ENCODE assay signal across 1 cellular context in the genomic region with DNA sequence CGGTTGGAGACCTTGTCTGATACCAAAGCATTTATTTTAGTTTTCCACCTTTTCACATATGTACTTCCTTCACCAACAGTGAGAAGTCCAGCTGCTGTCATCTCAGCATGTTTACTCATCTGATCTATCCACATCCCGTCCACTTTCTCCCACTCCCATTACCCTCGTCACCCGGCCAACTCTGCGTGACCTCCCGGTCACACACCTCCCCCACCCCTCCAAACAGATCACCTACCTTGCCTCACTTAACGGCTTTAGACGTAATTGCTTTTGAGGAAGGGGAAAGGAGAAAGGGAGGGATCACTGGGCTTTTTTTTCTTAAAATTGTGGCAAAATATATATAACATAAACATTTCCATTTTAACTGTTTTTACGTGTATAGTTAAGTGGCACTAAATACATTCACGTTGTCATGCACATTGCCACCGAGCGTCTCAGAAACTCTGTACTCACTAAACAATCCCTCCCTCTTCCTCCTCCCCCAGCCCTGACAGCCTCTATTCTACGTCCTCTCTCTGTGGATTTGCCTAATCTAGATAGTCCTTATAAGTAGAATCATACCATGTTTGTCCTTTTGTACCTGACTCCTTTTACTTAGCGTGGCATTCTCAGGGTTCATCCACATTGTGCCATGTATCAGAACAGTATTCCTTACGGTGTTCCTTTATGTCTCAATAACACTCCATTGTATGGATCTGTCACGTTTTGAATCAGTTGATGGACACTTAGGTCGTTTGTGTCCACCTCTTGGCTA.
TF ChIP-seq lines count a peak whose summit lies in the region.

No MANE protein-coding gene starts in this region.

TF ChIP-seq in K562, 482 proteins besides CTCF, POLR2A, EP300 and RAD21 (continued from another document and continues in another):
- TF ChIP-seq, protein P1, sequence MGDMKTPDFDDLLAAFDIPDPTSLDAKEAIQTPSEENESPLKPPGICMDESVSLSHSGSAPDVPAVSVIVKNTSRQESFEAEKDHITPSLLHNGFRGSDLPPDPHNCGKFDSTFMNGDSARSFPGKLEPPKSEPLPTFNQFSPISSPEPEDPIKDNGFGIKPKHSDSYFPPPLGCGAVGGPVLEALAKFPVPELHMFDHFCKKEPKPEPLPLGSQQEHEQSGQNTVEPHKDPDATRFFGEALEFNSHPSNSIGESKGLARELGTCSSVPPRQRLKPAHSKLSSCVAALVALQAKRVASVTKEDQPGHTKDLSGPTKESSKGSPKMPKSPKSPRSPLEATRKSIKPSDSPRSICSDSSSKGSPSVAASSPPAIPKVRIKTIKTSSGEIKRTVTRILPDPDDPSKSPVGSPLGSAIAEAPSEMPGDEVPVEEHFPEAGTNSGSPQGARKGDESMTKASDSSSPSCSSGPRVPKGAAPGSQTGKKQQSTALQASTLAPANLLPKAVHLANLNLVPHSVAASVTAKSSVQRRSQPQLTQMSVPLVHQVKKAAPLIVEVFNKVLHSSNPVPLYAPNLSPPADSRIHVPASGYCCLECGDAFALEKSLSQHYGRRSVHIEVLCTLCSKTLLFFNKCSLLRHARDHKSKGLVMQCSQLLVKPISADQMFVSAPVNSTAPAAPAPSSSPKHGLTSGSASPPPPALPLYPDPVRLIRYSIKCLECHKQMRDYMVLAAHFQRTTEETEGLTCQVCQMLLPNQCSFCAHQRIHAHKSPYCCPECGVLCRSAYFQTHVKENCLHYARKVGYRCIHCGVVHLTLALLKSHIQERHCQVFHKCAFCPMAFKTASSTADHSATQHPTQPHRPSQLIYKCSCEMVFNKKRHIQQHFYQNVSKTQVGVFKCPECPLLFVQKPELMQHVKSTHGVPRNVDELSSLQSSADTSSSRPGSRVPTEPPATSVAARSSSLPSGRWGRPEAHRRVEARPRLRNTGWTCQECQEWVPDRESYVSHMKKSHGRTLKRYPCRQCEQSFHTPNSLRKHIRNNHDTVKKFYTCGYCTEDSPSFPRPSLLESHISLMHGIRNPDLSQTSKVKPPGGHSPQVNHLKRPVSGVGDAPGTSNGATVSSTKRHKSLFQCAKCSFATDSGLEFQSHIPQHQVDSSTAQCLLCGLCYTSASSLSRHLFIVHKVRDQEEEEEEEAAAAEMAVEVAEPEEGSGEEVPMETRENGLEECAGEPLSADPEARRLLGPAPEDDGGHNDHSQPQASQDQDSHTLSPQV (IDR thresholded peaks at IDR 0.05), result 0 out of 2 replicates have a peak, but pooled peaks have one; percentile 50
- no peak for TF ChIP-seq ZZZ3 (IDR thresholded peaks at IDR 0.05)
- 0 out of 2 replicates have a peak, but pooled peaks have one; percentile 54 for TF ChIP-seq ZNF197 (CRISPR knock-in tag; IDR thresholded peaks at IDR 0.05; ENCODE audit: low read depth)
- TF ChIP-seq KAT2B (IDR thresholded peaks at IDR 0.05; ENCODE audit: low read depth, low read length), result no peak
- no peak for TF ChIP-seq ZNF224 (CRISPR knock-in tag; IDR thresholded peaks at IDR 0.05)
- TF ChIP-seq FOXK1 (CRISPR knock-in tag; IDR thresholded peaks at IDR 0.05; ENCODE audit: borderline replicate concordance), result no peak
- TF ChIP-seq ZNF764 (CRISPR knock-in tag; IDR thresholded peaks at IDR 0.05; ENCODE audit: low read depth), result no peak
- TF ChIP-seq, protein P2, sequence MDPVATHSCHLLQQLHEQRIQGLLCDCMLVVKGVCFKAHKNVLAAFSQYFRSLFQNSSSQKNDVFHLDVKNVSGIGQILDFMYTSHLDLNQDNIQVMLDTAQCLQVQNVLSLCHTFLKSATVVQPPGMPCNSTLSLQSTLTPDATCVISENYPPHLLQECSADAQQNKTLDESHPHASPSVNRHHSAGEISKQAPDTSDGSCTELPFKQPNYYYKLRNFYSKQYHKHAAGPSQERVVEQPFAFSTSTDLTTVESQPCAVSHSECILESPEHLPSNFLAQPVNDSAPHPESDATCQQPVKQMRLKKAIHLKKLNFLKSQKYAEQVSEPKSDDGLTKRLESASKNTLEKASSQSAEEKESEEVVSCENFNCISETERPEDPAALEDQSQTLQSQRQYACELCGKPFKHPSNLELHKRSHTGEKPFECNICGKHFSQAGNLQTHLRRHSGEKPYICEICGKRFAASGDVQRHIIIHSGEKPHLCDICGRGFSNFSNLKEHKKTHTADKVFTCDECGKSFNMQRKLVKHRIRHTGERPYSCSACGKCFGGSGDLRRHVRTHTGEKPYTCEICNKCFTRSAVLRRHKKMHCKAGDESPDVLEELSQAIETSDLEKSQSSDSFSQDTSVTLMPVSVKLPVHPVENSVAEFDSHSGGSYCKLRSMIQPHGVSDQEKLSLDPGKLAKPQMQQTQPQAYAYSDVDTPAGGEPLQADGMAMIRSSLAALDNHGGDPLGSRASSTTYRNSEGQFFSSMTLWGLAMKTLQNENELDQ (CRISPR knock-in tag; IDR thresholded peaks at IDR 0.05; ENCODE audit: borderline replicate concordance), result no peak
- TF ChIP-seq PRMT5 (CRISPR knock-in tag; IDR thresholded peaks at IDR 0.05), result no peak
- TF ChIP-seq C11orf30 (IDR thresholded peaks at IDR 0.05; ENCODE audit: low read depth), result peak; percentile 13; the same call in 1 of the 2 replicates
- no peak for TF ChIP-seq ZFP1 (CRISPR knock-in tag; IDR thresholded peaks at IDR 0.05)
- TF ChIP-seq, protein P3, sequence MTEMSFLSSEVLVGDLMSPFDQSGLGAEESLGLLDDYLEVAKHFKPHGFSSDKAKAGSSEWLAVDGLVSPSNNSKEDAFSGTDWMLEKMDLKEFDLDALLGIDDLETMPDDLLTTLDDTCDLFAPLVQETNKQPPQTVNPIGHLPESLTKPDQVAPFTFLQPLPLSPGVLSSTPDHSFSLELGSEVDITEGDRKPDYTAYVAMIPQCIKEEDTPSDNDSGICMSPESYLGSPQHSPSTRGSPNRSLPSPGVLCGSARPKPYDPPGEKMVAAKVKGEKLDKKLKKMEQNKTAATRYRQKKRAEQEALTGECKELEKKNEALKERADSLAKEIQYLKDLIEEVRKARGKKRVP (CRISPR knock-in tag; IDR thresholded peaks at IDR 0.05), result no peak
- TF ChIP-seq, protein P4, sequence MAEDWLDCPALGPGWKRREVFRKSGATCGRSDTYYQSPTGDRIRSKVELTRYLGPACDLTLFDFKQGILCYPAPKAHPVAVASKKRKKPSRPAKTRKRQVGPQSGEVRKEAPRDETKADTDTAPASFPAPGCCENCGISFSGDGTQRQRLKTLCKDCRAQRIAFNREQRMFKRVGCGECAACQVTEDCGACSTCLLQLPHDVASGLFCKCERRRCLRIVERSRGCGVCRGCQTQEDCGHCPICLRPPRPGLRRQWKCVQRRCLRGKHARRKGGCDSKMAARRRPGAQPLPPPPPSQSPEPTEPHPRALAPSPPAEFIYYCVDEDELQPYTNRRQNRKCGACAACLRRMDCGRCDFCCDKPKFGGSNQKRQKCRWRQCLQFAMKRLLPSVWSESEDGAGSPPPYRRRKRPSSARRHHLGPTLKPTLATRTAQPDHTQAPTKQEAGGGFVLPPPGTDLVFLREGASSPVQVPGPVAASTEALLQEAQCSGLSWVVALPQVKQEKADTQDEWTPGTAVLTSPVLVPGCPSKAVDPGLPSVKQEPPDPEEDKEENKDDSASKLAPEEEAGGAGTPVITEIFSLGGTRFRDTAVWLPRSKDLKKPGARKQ (CRISPR knock-in tag; IDR thresholded peaks at IDR 0.05), result peak; percentile 75; the same call in 1 of the 2 replicates
- TF ChIP-seq MTA1 (IDR thresholded peaks at IDR 0.05; ENCODE audit: borderline replicate concordance), result 0 out of 2 replicates have a peak, but pooled peaks have one; percentile 25
- TF ChIP-seq, protein P5, sequence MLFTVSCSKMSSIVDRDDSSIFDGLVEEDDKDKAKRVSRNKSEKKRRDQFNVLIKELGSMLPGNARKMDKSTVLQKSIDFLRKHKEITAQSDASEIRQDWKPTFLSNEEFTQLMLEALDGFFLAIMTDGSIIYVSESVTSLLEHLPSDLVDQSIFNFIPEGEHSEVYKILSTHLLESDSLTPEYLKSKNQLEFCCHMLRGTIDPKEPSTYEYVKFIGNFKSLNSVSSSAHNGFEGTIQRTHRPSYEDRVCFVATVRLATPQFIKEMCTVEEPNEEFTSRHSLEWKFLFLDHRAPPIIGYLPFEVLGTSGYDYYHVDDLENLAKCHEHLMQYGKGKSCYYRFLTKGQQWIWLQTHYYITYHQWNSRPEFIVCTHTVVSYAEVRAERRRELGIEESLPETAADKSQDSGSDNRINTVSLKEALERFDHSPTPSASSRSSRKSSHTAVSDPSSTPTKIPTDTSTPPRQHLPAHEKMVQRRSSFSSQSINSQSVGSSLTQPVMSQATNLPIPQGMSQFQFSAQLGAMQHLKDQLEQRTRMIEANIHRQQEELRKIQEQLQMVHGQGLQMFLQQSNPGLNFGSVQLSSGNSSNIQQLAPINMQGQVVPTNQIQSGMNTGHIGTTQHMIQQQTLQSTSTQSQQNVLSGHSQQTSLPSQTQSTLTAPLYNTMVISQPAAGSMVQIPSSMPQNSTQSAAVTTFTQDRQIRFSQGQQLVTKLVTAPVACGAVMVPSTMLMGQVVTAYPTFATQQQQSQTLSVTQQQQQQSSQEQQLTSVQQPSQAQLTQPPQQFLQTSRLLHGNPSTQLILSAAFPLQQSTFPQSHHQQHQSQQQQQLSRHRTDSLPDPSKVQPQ (CRISPR knock-in tag; IDR thresholded peaks at IDR 0.05; ENCODE audit: borderline replicate concordance), result no peak
- no peak for TF ChIP-seq DNMT1 (IDR thresholded peaks at IDR 0.05)
- TF ChIP-seq, protein P6, sequence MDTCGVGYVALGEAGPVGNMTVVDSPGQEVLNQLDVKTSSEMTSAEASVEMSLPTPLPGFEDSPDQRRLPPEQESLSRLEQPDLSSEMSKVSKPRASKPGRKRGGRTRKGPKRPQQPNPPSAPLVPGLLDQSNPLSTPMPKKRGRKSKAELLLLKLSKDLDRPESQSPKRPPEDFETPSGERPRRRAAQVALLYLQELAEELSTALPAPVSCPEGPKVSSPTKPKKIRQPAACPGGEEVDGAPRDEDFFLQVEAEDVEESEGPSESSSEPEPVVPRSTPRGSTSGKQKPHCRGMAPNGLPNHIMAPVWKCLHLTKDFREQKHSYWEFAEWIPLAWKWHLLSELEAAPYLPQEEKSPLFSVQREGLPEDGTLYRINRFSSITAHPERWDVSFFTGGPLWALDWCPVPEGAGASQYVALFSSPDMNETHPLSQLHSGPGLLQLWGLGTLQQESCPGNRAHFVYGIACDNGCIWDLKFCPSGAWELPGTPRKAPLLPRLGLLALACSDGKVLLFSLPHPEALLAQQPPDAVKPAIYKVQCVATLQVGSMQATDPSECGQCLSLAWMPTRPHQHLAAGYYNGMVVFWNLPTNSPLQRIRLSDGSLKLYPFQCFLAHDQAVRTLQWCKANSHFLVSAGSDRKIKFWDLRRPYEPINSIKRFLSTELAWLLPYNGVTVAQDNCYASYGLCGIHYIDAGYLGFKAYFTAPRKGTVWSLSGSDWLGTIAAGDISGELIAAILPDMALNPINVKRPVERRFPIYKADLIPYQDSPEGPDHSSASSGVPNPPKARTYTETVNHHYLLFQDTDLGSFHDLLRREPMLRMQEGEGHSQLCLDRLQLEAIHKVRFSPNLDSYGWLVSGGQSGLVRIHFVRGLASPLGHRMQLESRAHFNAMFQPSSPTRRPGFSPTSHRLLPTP (IDR thresholded peaks at IDR 0.05; ENCODE audit: borderline replicate concordance, extremely low read depth, insufficient read length), result no peak
- no peak for TF ChIP-seq SIX5 (IDR thresholded peaks at IDR 0.05; ENCODE audit: borderline replicate concordance in 1 of 2, insufficient read depth in 1 of 2, low read depth in 1 of 2, low read length in 2 of 2)
- 0 out of 2 replicates have a peak, but pooled peaks have one; percentile 18 for TF ChIP-seq FOSL1 (tag; conservative IDR thresholded peaks at IDR 0.05)
- no peak for TF ChIP-seq PPARD (CRISPR knock-in tag; IDR thresholded peaks at IDR 0.05)
- TF ChIP-seq FOXA3 (CRISPR knock-in tag; conservative IDR thresholded peaks at IDR 0.05 in 1 of 2, IDR thresholded peaks at IDR 0.05 in 1 of 2), result peak; percentile 54 to 63; a peak in 2 of 4 replicates
- no peak; the same call in 1 of the 2 replicates for TF ChIP-seq JUN (IDR thresholded peaks at IDR 0.05; ENCODE audit: borderline replicate concordance, low read depth, low read length)
- no peak for TF ChIP-seq JUN (CRISPR knock-in tag; IDR thresholded peaks at IDR 0.05; ENCODE audit: borderline replicate concordance)
- no peak for TF ChIP-seq ZNF668 (CRISPR knock-in tag; IDR thresholded peaks at IDR 0.05)
- TF ChIP-seq SETDB1 (IDR thresholded peaks at IDR 0.05; ENCODE audit: low read length), result no peak
- no peak for TF ChIP-seq SP1 (CRISPR knock-in tag; IDR thresholded peaks at IDR 0.05)
- no peak for TF ChIP-seq HMG20B (CRISPR knock-in tag; IDR thresholded peaks at IDR 0.05)
- peak; percentile 84 for TF ChIP-seq LEF1 (IDR thresholded peaks at IDR 0.05)
- TF ChIP-seq XRCC5 (IDR thresholded peaks at IDR 0.05; ENCODE audit: low read depth, low read length), result no peak
- TF ChIP-seq RBFOX2 (IDR thresholded peaks at IDR 0.05; ENCODE audit: low read depth, low read length), result no peak
- no peak for TF ChIP-seq MAZ (CRISPR knock-in tag; conservative IDR thresholded peaks at IDR 0.05 in 1 of 2, IDR thresholded peaks at IDR 0.05 in 1 of 2)
- no peak for TF ChIP-seq EGR1 (conservative IDR thresholded peaks at IDR 0.05)
- TF ChIP-seq KDM2B (CRISPR knock-in tag; IDR thresholded peaks at IDR 0.05), result no peak
- no peak for TF ChIP-seq ATF1 (CRISPR knock-in tag; IDR thresholded peaks at IDR 0.05)
- peak; percentile 44; the same call in 1 of the 2 replicates for TF ChIP-seq ATF1 (tag; IDR thresholded peaks at IDR 0.05)
- no peak for TF ChIP-seq SLC30A9 (CRISPR knock-in tag; IDR thresholded peaks at IDR 0.05)
- TF ChIP-seq LARP7 (IDR thresholded peaks at IDR 0.05), result no peak
- TF ChIP-seq, protein P7, sequence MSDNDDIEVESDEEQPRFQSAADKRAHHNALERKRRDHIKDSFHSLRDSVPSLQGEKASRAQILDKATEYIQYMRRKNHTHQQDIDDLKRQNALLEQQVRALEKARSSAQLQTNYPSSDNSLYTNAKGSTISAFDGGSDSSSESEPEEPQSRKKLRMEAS (CRISPR knock-in tag; IDR thresholded peaks at IDR 0.05), result no peak
- TF ChIP-seq, protein P8, sequence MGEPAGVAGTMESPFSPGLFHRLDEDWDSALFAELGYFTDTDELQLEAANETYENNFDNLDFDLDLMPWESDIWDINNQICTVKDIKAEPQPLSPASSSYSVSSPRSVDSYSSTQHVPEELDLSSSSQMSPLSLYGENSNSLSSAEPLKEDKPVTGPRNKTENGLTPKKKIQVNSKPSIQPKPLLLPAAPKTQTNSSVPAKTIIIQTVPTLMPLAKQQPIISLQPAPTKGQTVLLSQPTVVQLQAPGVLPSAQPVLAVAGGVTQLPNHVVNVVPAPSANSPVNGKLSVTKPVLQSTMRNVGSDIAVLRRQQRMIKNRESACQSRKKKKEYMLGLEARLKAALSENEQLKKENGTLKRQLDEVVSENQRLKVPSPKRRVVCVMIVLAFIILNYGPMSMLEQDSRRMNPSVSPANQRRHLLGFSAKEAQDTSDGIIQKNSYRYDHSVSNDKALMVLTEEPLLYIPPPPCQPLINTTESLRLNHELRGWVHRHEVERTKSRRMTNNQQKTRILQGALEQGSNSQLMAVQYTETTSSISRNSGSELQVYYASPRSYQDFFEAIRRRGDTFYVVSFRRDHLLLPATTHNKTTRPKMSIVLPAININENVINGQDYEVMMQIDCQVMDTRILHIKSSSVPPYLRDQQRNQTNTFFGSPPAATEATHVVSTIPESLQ (CRISPR knock-in tag; IDR thresholded peaks at IDR 0.05), result no peak
- TF ChIP-seq FOXK2 (conservative IDR thresholded peaks at IDR 0.05 in 1 of 2, IDR thresholded peaks at IDR 0.05 in 1 of 2; ENCODE audit: low read depth in 2 of 2), result 0 out of 4 replicates have a peak, but pooled peaks have one; percentile 51 to 61
- no peak for TF ChIP-seq MAFK (IDR thresholded peaks at IDR 0.05; ENCODE audit: low read length)
- no peak for TF ChIP-seq HNRNPLL (IDR thresholded peaks at IDR 0.05; ENCODE audit: low read depth, low read length, poor library complexity, severe bottlenecking)
